Comparison of ENCODE assay signal across 27 cellular contexts in genomic region chr1:210916548-210916947, GRCh38.
"Had no signal": no experiment of that assay in that cellular context is flagged by ENCODE, and none has a peak within 500 bp of the region (broad histone marks: within the 10 kb centered on the region; RNA-seq: fewer than 3 reads in every experiment).

No MANE protein-coding gene starts in this region.

- H3K9ac ChIP-seq: KMS-11 had no signal

- H3K36me3 ChIP-seq: MG63 had no signal

- H3K27ac ChIP-seq: KMS-11 had no signal

- DNase-seq: Karpas-422, Kasumi-1, MG63, MM.1S, MV-4-11, NCI-H1048, NCI-H1092, NCI-H1092 treated with DMSO at 0.1 percent for 48 hours, NCI-H1417 treated with DMSO at 0.1 percent for 48 hours, NCI-H1436 treated with DMSO at 0.1 percent for 48 hours, NCI-H146, NCI-H187, NCI-H187 treated with DMSO at 0.1 percent for 48 hours, NCI-H1930, NCI-H2029, NCI-H2029 treated with DMSO at 0.1 percent for 48 hours, NCI-H2081, NCI-H2081 treated with DMSO at 0.1 percent for 48 hours, NCI-H2107, NCI-H2171, NCI-H2227 treated with DMSO at 0.1 percent for 48 hours, NCI-H226, NCI-H345, NCI-H446, NCI-H446 treated with DMSO at 0.1 percent for 48 hours, NCI-H510A had no signal

- H3K9me3 ChIP-seq: MG63 had no signal

- H3K27me3 ChIP-seq: MG63 had no signal

- H3K4me2 ChIP-seq: KMS-11 had no signal

- H3K4me3 ChIP-seq: MG63 had no signal
